ENCODE assay signal across 20 cellular contexts in the genomic region with DNA sequence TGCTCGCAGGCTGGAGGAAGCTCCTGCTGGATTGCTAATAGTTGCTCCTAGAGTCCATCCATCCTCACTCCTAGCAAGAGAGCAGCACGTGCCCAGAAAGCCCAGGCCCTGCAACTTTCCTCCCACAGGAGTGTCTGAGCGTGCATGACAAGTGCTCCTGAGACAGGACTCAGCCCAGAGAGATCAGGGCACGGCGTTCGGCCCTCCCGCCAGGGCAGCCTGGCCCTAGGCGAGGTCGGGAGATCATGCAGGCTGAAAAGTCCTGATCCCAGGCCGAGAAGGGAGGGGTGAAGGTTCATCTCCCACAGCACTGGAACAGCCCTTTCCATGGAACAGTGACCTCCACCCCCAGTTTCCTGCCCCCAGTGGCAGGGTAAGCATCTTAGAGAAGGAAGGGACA.
"Had no signal": no experiment of that assay in that cellular context is flagged by ENCODE, and none has a peak within 500 bp of the region (broad histone marks: within the 10 kb centered on the region; RNA-seq: fewer than 3 reads in every experiment).

No MANE protein-coding gene starts in this region.

- H3K9me3 ChIP-seq: left lung, lower lobe of right lung, prostate gland, stomach, thoracic aorta, transverse colon had no signal

- H3K9ac ChIP-seq: parathyroid adenoma had no signal

- H3K27me3 ChIP-seq: foreskin keratinocyte, left lung, stomach, transverse colon had no signal

- H3K27ac ChIP-seq: foreskin keratinocyte, left lung, lower lobe of right lung, parathyroid adenoma, prostate gland, skin epidermis, stomach, thoracic aorta, transverse colon had no signal

- H3K4me1 ChIP-seq: foreskin keratinocyte, left lung, lower lobe of right lung, parathyroid adenoma, prostate gland had no signal

- H3K9me3 Mint-ChIP-seq: effector memory CD8-positive, alpha-beta T cell; immature natural killer cell; memory B cell; naive B cell had no signal

- H3K36me3 Mint-ChIP-seq: immature natural killer cell, memory B cell, naive B cell had no signal

- H3K4me3 Mint-ChIP-seq: effector memory CD8-positive, alpha-beta T cell; immature natural killer cell; memory B cell; naive B cell had no signal

- H3K36me3 ChIP-seq: left lung, lower lobe of right lung, prostate gland, stomach, thoracic aorta, transverse colon had no signal

- H3K27ac Mint-ChIP-seq: effector memory CD8-positive, alpha-beta T cell; immature natural killer cell; memory B cell had no signal

- DNase-seq: central memory CD4-positive, alpha-beta T cell; cortex of kidney; effector memory CD8-positive, alpha-beta T cell; foreskin keratinocyte; immature natural killer cell; lower lobe of right lung; naive B cell; occipital lobe; stimulated activated CD4-positive, alpha-beta T cell treated with anti-CD3 and anti-CD28 coated beads, Interleukin-12 subunit alpha, Interleukin-12 subunit beta, amount 100 ng/mL, for 4 hours; stimulated activated naive CD4-positive, alpha-beta T cell; stomach; substantia nigra; transverse colon had no signal

- H3K4me3 ChIP-seq: left lung, lower lobe of right lung, prostate gland, skin epidermis, stomach, thoracic aorta, transverse colon had no signal

- ATAC-seq: effector memory CD8-positive, alpha-beta T cell; foreskin keratinocyte; left lung; lower lobe of right lung; sciatic nerve had no signal

- H3K4me1 Mint-ChIP-seq: immature natural killer cell, memory B cell, naive B cell had no signal

- H2AFZ ChIP-seq: parathyroid adenoma had no signal
